In genomic region chr20:52959125-52959524, GRCh38 we compare ENCODE assay signal across 12 cellular contexts. TPM values are rescaled to one million over a fixed set of nuclear protein-coding genes. Genes with fewer than 3 reads are reported as not detected.
DNase-seq lines count a peak whose midpoint lies in the region; ATAC-seq and TF ChIP-seq lines count a peak whose summit lies in the region.
"Had no signal": no experiment of that assay in that cellular context is flagged by ENCODE, and none has a peak within 500 bp of the region (broad histone marks: within the 10 kb centered on the region; RNA-seq: fewer than 3 reads in every experiment).

No MANE protein-coding gene starts in this region.

- no peak overlapping the region for H3K4me3 ChIP-seq in PC-3 (ENCODE audit: low read length)

- H3K27me3 ChIP-seq in PC-3 (ENCODE audit: low read length), result peaks cover 16% of the 10 kb centered on the region

- no peak overlapping the region for H3K4me2 ChIP-seq in PC-3 (ENCODE audit: low read length)

- H3F3A ChIP-seq in PC-3 (ENCODE audit: low read length, unreplicated experiment), result no peaks in the 10 kb centered on the region

- intact Hi-C loops in PC-3 (cut with micrococcal nuclease), result no loop called here

- DNase-seq in DMS 273 (lab: John Stamatoyannopoulos, UW; ENCODE audit: unreplicated experiment) (peak; percentile 87), NCI-H146 (lab: John Stamatoyannopoulos, UW) (peak; percentile 83), PC-3 (no peak), globus pallidus (ENCODE audit: low spot score) (peak; percentile 17)
- DNase-seq in effector memory CD8-positive, alpha-beta T cell, result no peak
- DNase-seq: CD4-positive, alpha-beta memory T cell had no signal

- H3K9me2 ChIP-seq in PC-3 (replicated peaks; ENCODE audit: low read length), result no peaks in the 10 kb centered on the region

- BruUV-seq in PC-3 (replicated peaks; lab: Mats Ljungman, UMichigan), result no TSS peak

- H3K36me3 ChIP-seq in PC-3 (ENCODE audit: low read depth, low read length), result no peaks in the 10 kb centered on the region

- POLR2A ChIA-PET in PC-3 (lab: Charles Lee; ENCODE audit: unreplicated experiment), result no interaction called here

- H3K4me3 Mint-ChIP-seq in effector memory CD8-positive, alpha-beta T cell, result no peak overlapping the region
- H3K4me3 Mint-ChIP-seq: activated naive CD8-positive, alpha-beta T cell; CD4-positive, alpha-beta memory T cell; memory B cell had no signal

- ATAC-seq in PC-3 (no peak), GM18519 (IDR thresholded peaks at IDR 0.05; ENCODE audit: low FRiP score, unreplicated experiment) (no peak), HG02763 (IDR thresholded peaks at IDR 0.05; ENCODE audit: unreplicated experiment) (no peak), HG03039 (IDR thresholded peaks at IDR 0.05; ENCODE audit: unreplicated experiment) (no peak)
- no peak for ATAC-seq in effector memory CD8-positive, alpha-beta T cell (replicated peaks)
- ATAC-seq: esophagus mucosa had no signal

- no peaks in the 10 kb centered on the region for H3K36me3 Mint-ChIP-seq in effector memory CD8-positive, alpha-beta T cell (ENCODE audit: insufficient read depth)
- H3K36me3 Mint-ChIP-seq: activated naive CD8-positive, alpha-beta T cell; CD4-positive, alpha-beta memory T cell; memory B cell had no signal

- no peaks in the 10 kb centered on the region for H3K9me3 ChIP-seq in PC-3 (ENCODE audit: low read length)

- H3K9me3 Mint-ChIP-seq in effector memory CD8-positive, alpha-beta T cell, result no peaks in the 10 kb centered on the region
- H3K9me3 Mint-ChIP-seq: memory B cell had no signal

- no peaks in the 10 kb centered on the region for H3K4me1 Mint-ChIP-seq in effector memory CD8-positive, alpha-beta T cell (ENCODE audit: low read depth in 2 of 2)

- H3K4me1 ChIP-seq in PC-3 (ENCODE audit: insufficient read depth, low read length), result no peaks in the 10 kb centered on the region

- no peaks in the 10 kb centered on the region for H4K20me1 ChIP-seq in PC-3 (ENCODE audit: low read length)

- H3K27me3 Mint-ChIP-seq in effector memory CD8-positive, alpha-beta T cell, result peaks cover 43 to 50% of the 10 kb centered on the region in 2 donors

- no peak overlapping the region for H2AFZ ChIP-seq in PC-3 (ENCODE audit: low read length)

- no peak overlapping the region for H3K27ac Mint-ChIP-seq in effector memory CD8-positive, alpha-beta T cell
- H3K27ac Mint-ChIP-seq: activated naive CD8-positive, alpha-beta T cell; memory B cell had no signal

- CTCF ChIA-PET in PC-3 (lab: Charles Lee), result no interaction called here

- TF ChIP-seq CTCF in PC-3 (conservative IDR thresholded peaks at IDR 0.05; ENCODE audit: low read depth, low read length), result 0 out of 2 replicates have a peak, but pooled peaks have one; percentile 20

- no peaks in the 10 kb centered on the region for H3K79me2 ChIP-seq in PC-3 (ENCODE audit: low read length)

- no peak overlapping the region for H3K27ac ChIP-seq in PC-3 (ENCODE audit: low read length)

- H3K9ac ChIP-seq in PC-3 (ENCODE audit: low read length), result no peak overlapping the region

RNA-seq across cellular contexts. Expression of gene TSHZ2, which starts 13.0 kb away (rescaled TPM):
- not detected in 2 replicates for total RNA-seq in PC-3 (2014; rRNA removed)

Comparison
In these comparisons a context has a peak if more than half of its experiments do, and no peak if none do; other contexts are left out.
1. DNase-seq: peak in DMS 273 (single experiment), NCI-H146 (single experiment) and globus pallidus (single experiment); none in PC-3 (single experiment) and effector memory CD8-positive, alpha-beta T cell (0 of 3).